In the genomic region with DNA sequence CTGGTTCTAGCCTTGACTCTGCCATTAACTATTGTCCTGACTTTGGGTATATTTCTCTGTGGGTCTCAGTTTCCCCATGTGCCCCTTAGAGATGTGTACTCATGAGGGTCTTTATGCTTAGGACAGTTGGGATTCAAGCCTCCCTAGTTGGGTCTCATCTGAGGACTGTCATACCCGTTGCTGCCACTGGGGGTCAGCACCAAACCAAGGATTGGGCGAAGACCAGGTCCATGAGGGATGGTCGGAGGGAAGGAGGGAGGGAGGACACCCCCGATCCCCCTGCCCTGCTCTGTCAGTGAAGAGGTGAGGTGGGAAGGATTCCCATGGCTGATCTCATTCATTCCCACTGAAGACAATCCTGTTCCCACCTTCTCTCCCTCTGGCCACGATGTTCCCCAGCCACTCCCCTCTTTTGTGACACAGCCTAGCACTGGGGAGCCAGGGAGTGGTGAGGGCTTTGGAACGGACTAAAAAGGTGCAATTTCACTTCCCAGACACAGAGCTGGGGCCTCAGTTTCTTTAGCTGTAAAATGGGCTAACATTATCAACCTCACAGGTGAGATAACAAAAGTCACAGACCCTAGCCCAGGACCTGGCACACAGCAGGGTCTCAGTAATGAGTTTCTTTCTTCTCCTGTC, we compare ENCODE assay signal across 8 cellular contexts.
DNase-seq lines count a peak whose midpoint lies in the region; ATAC-seq and TF ChIP-seq lines count a peak whose summit lies in the region.

No MANE protein-coding gene starts in this region.

- peak; percentile 94 for TF ChIP-seq CTCF in LNCAP (IDR thresholded peaks at IDR 0.05)

- DNase-seq in NCI-H510A treated with DMSO at 0.1 percent for 48 hours (lab: John Stamatoyannopoulos, UW) (peak; percentile 38), NCI-H510A (lab: John Stamatoyannopoulos, UW) (no peak), left kidney (ENCODE audit: low read depth, low spot score) (peak; percentile 87)
- DNase-seq in activated CD4-positive, CD25-positive, alpha-beta regulatory T cell treated with anti-CD3 and anti-CD28 coated beads, Interleukin-2, amount 50 U/mL, for 16 hours (ENCODE audit: low read depth, low spot score): peak; percentile 60
- DNase-seq in central memory CD4-positive, alpha-beta T cell: peak; percentile 59
- peak; percentile 41 to 71 (median 67) for DNase-seq in stimulated activated CD4-positive, alpha-beta T cell treated with anti-CD3 and anti-CD28 coated beads, TNF-alpha, amount 100 ng/mL, for 24 hours (ENCODE audit: low read depth in 3 of 3)

- ATAC-seq in HG03521 (IDR thresholded peaks at IDR 0.05; ENCODE audit: unreplicated experiment): no peak
